Comparison of ENCODE assay signal across 15 cellular contexts in genomic region chr10:24467605-24468004, GRCh38.
DNase-seq lines count a peak whose midpoint lies in the region; ATAC-seq and TF ChIP-seq lines count a peak whose summit lies in the region.
"Had no signal": no experiment of that assay in that cellular context is flagged by ENCODE, and none has a peak within 500 bp of the region (broad histone marks: within the 10 kb centered on the region; RNA-seq: fewer than 3 reads in every experiment).

No MANE protein-coding gene starts in this region.

- peaks cover 55% of the 10 kb centered on the region for H3K4me1 Mint-ChIP-seq in progenitor cell of endocrine pancreas (ENCODE audit: low read depth)
- peaks cover 49% of the 10 kb centered on the region for H3K4me1 Mint-ChIP-seq in stimulated activated naive CD8-positive, alpha-beta T cell treated with anti-CD3 and anti-CD28 coated beads, Interleukin-15, amount 100 ng/mL, for 72 hours
- H3K4me1 Mint-ChIP-seq: neural crest cell had no signal

- peaks cover 21% of the 10 kb centered on the region for H3K36me3 Mint-ChIP-seq in progenitor cell of endocrine pancreas (ENCODE audit: insufficient read depth)

- peak overlapping the region; percentile 65 for H3K4me3 ChIP-seq in fibroblast of mammary gland (ENCODE audit: control insufficient read depth, low read depth, low read length)
- H3K4me3 ChIP-seq: HAP-1 had no signal

- DNase-seq in Caki2 (ENCODE audit: low read depth) = peak; percentile 30
- peak; percentile 37 for DNase-seq in fibroblast of mammary gland (ENCODE audit: low read depth)
- no peak for DNase-seq in progenitor cell of endocrine pancreas (ENCODE audit: low spot score, unreplicated experiment)
- no peak for DNase-seq in Ammon's horn (ENCODE audit: low spot score)
- no peak for DNase-seq in stimulated activated naive CD8-positive, alpha-beta T cell treated with anti-CD3 and anti-CD28 coated beads, Interleukin-15, amount 100 ng/mL, for 72 hours
- DNase-seq: activated CD4-positive, CD25-positive, alpha-beta regulatory T cell; activated T-cell treated with anti-CD3 and anti-CD28 coated beads, Interleukin-2, amount 50 U/mL, for 24 hours; NCI-H1694; NCI-H82 had no signal

- no peaks in the 10 kb centered on the region for H3K27me3 Mint-ChIP-seq in progenitor cell of endocrine pancreas
- H3K27me3 Mint-ChIP-seq in stimulated activated naive CD8-positive, alpha-beta T cell treated with anti-CD3 and anti-CD28 coated beads, Interleukin-15, amount 100 ng/mL, for 72 hours = peaks cover 14% of the 10 kb centered on the region
- H3K27me3 Mint-ChIP-seq: brain had no signal

- peak overlapping the region; percentile 89 for H3K4me3 Mint-ChIP-seq in progenitor cell of endocrine pancreas (ENCODE audit: low read depth)
- no peak overlapping the region for H3K4me3 Mint-ChIP-seq in stimulated activated naive CD8-positive, alpha-beta T cell treated with anti-CD3 and anti-CD28 coated beads, Interleukin-15, amount 100 ng/mL, for 72 hours
- H3K4me3 Mint-ChIP-seq: neural crest cell had no signal

- H3K27ac Mint-ChIP-seq in progenitor cell of endocrine pancreas = peak overlapping the region; percentile 99
- H3K27ac Mint-ChIP-seq in stimulated activated naive CD8-positive, alpha-beta T cell treated with anti-CD3 and anti-CD28 coated beads, Interleukin-15, amount 100 ng/mL, for 72 hours = no peak overlapping the region
- H3K27ac Mint-ChIP-seq: activated T-cell treated with anti-CD3 and anti-CD28 coated beads, Interleukin-2, amount 50 U/mL, for 24 hours had no signal

- ATAC-seq in GM21528 (IDR thresholded peaks at IDR 0.05; ENCODE audit: low FRiP score, unreplicated experiment) = no peak
- no peak for ATAC-seq in stimulated activated naive CD8-positive, alpha-beta T cell treated with anti-CD3 and anti-CD28 coated beads, Interleukin-15, amount 100 ng/mL, for 72 hours
- ATAC-seq in HG03280 (IDR thresholded peaks at IDR 0.05; ENCODE audit: unreplicated experiment) = no peak

- peaks cover 4% of the 10 kb centered on the region for H3K9me3 Mint-ChIP-seq in progenitor cell of endocrine pancreas (ENCODE audit: low read depth)
- peaks cover 0 to 1% of the 10 kb centered on the region in 2 donors for H3K9me3 Mint-ChIP-seq in stimulated activated naive CD8-positive, alpha-beta T cell treated with anti-CD3 and anti-CD28 coated beads, Interleukin-15, amount 100 ng/mL, for 72 hours
- H3K9me3 Mint-ChIP-seq: activated T-cell treated with anti-CD3 and anti-CD28 coated beads, Interleukin-2, amount 50 U/mL, for 24 hours had no signal

- H3K27ac ChIP-seq in VCaP = peak overlapping the region; percentile 98

- in situ Hi-C loops in Caki2 (cut with HindIII; ENCODE audit: low pct_unique_long_range_greater_than_20kb, low sequenced_read_pairs) = no loop called here

- TF ChIP-seq CTCF in VCaP (conservative IDR thresholded peaks at IDR 0.05) (no peak), fibroblast of mammary gland (conservative IDR thresholded peaks at IDR 0.05; ENCODE audit: control insufficient read depth, insufficient read depth, low read depth, low read length) (no peak), progenitor cell of endocrine pancreas (IDR thresholded peaks at IDR 0.05; ENCODE audit: unreplicated experiment) (no peak)

Comparison
In these comparisons a context has a peak if more than half of its experiments do, and no peak if none do; other contexts are left out.
1. DNase-seq: peak in Caki2 (single experiment) and fibroblast of mammary gland (single experiment); none in progenitor cell of endocrine pancreas (single experiment), Ammon's horn (single experiment) and stimulated activated naive CD8-positive, alpha-beta T cell treated with anti-CD3 and anti-CD28 coated beads, Interleukin-15, amount 100 ng/mL, for 72 hours (0 of 2).